In genomic region chr10:89301231-89301630, GRCh38 we compare ENCODE assay signal across 9 cellular contexts. TPM values are rescaled to one million over a fixed set of nuclear protein-coding genes. Genes with fewer than 3 reads are reported as not detected.
DNase-seq lines count a peak whose midpoint lies in the region; TF ChIP-seq lines count a peak whose summit lies in the region.
"Had no signal": no experiment of that assay in that cellular context is flagged by ENCODE, and none has a peak within 500 bp of the region (broad histone marks: within the 10 kb centered on the region; RNA-seq: fewer than 3 reads in every experiment).

No MANE protein-coding gene starts in this region.

- H3K4me1 Mint-ChIP-seq in activated CD4-positive, alpha-beta T cell treated with anti-CD3 and anti-CD28 coated beads, Interleukin-2, amount 10 ng/mL, durations not matched to agents 7 days and 5 days: peaks cover 46% of the 10 kb centered on the region

- 4% methylated on average over 2 of the region's 2 CpGs for WGBS in suprapubic skin

- POLR2A ChIA-PET in activated CD4-positive, alpha-beta T cell treated with anti-CD3 and anti-CD28 coated beads, Interleukin-2, amount 10 ng/mL, durations not matched to agents 7 days and 5 days (lab: Charles Lee): interaction anchor here (0.6 to 1.3 kb wide), 5 partner anchors 26 to 112 kb away, joined by 3 to 5 read pairs (median 5); partner anchors contain the start of genes IFIT1 and IFIT3

- H3K4me3 Mint-ChIP-seq in activated CD4-positive, alpha-beta T cell treated with anti-CD3 and anti-CD28 coated beads, Interleukin-2, amount 10 ng/mL, durations not matched to agents 7 days and 5 days: peak overlapping the region; percentile 95

- DNase-seq in activated CD4-positive, alpha-beta T cell treated with anti-CD3 and anti-CD28 coated beads, Interleukin-2, amount 10 ng/mL, durations not matched to agents 7 days and 5 days: no peak
- no peak for DNase-seq in activated CD4-positive, alpha-beta T cell treated with anti-CD3 and anti-CD28 coated beads for 1 hour
- DNase-seq in LNCaP clone FGC (ENCODE audit: low read depth): no peak
- DNase-seq in astrocyte of the cerebellum (ENCODE audit: low read depth): no peak
- DNase-seq in kidney glomerular epithelial cell (lab: John Stamatoyannopoulos, UW): peak; percentile 11
- DNase-seq in suprapubic skin (ENCODE audit: low spot score in 2 of 2): no peak
- no peak for DNase-seq in activated effector memory CD4-positive, alpha-beta T cell treated with Interleukin-2 at 50 U/mL for 16 hours
- DNase-seq in NCI-H345 (lab: John Stamatoyannopoulos, UW): no peak

- no peak for TF ChIP-seq EP300 in suprapubic skin (IDR thresholded peaks at IDR 0.05)

- H3K4me3 ChIP-seq in LNCaP clone FGC (ENCODE audit: low read depth, low read length): peak overlapping the region; percentile 48
- H3K4me3 ChIP-seq in astrocyte of the cerebellum (ENCODE audit: low read depth, low read length): peak overlapping the region; percentile 45
- peak overlapping the region; percentile 54 for H3K4me3 ChIP-seq in suprapubic skin
- H3K4me3 ChIP-seq: cardiac muscle cell had no signal

- peaks cover 38% of the 10 kb centered on the region for H3K36me3 Mint-ChIP-seq in activated CD4-positive, alpha-beta T cell treated with anti-CD3 and anti-CD28 coated beads, Interleukin-2, amount 10 ng/mL, durations not matched to agents 7 days and 5 days (ENCODE audit: low read depth)

- in situ Hi-C loops in astrocyte of the cerebellum (cut with HindIII; ENCODE audit: low sequenced_read_pairs): no loop called here

- H3K36me3 ChIP-seq in suprapubic skin: no peaks in the 10 kb centered on the region
- H3K36me3 ChIP-seq: cardiac muscle cell had no signal

- H3K27ac Mint-ChIP-seq in activated CD4-positive, alpha-beta T cell treated with anti-CD3 and anti-CD28 coated beads, Interleukin-2, amount 10 ng/mL, durations not matched to agents 7 days and 5 days: peak overlapping the region; percentile 97

- H3K9me3 ChIP-seq in suprapubic skin: no peaks in the 10 kb centered on the region

- TF ChIP-seq POLR2A in suprapubic skin (IDR thresholded peaks at IDR 0.05): no peak

- H3K27me3 Mint-ChIP-seq in activated CD4-positive, alpha-beta T cell treated with anti-CD3 and anti-CD28 coated beads, Interleukin-2, amount 10 ng/mL, durations not matched to agents 7 days and 5 days: peaks cover 2% of the 10 kb centered on the region

- peaks cover 40% of the 10 kb centered on the region for H3K4me1 ChIP-seq in suprapubic skin

- TF ChIP-seq CTCF in LNCaP clone FGC (IDR thresholded peaks at IDR 0.05; ENCODE audit: control insufficient read depth, extremely low read depth, insufficient read depth) (no peak), astrocyte of the cerebellum (IDR thresholded peaks at IDR 0.05; ENCODE audit: low read depth, low read length, missing control alignments) (no peak), suprapubic skin (IDR thresholded peaks at IDR 0.05) (no peak)

- no peaks in the 10 kb centered on the region for H3K27me3 ChIP-seq in suprapubic skin
- H3K27me3 ChIP-seq: cardiac muscle cell had no signal

- peaks cover 10% of the 10 kb centered on the region for H3K9me3 Mint-ChIP-seq in activated CD4-positive, alpha-beta T cell treated with anti-CD3 and anti-CD28 coated beads, Interleukin-2, amount 10 ng/mL, durations not matched to agents 7 days and 5 days

- peak overlapping the region; percentile 84 for H3K27ac ChIP-seq in suprapubic skin
- H3K27ac ChIP-seq: cardiac muscle cell had no signal

- CTCF ChIA-PET in activated CD4-positive, alpha-beta T cell treated with anti-CD3 and anti-CD28 coated beads, Interleukin-2, amount 10 ng/mL, durations not matched to agents 7 days and 5 days (lab: Charles Lee): interaction anchor here (1.4 kb wide), 1 partner anchor 103 kb away, joined by 3 read pairs; no protein-coding TSS in a partner anchor

RNA-seq across cellular contexts. Expression of gene IFIT2, which starts 0.6 kb away (rescaled TPM):
- 10 to 100 TPM in 1 of 2 experiments, 1 to 10 TPM in 1; 9.9 to 10.2 TPM for total RNA-seq in activated CD4-positive, alpha-beta T cell treated with anti-CD3 and anti-CD28 coated beads, Interleukin-2, amount 10 ng/mL, durations not matched to agents 7 days and 5 days
- total RNA-seq in suprapubic skin: 1 to 10 TPM in 3 of 4 donors, under 1 TPM in 1; 0.49 to 2.6 (median 1.4) TPM
- total RNA-seq: cardiac muscle cell had no signal

RNA-seq across cellular contexts. Expression of gene IFIT3, which starts 26.6 kb away (rescaled TPM):
- total RNA-seq in activated CD4-positive, alpha-beta T cell treated with anti-CD3 and anti-CD28 coated beads, Interleukin-2, amount 10 ng/mL, durations not matched to agents 7 days and 5 days: 10 to 100 TPM; 51.1 to 55.4 TPM
- total RNA-seq in suprapubic skin: 1 to 10 TPM; 1.5 to 4.9 (median 2.1) TPM

RNA-seq across cellular contexts. Expression of gene LIPA, which starts 49.7 kb away (rescaled TPM):
- 10 to 100 TPM; 32.6 to 34.3 TPM for total RNA-seq in activated CD4-positive, alpha-beta T cell treated with anti-CD3 and anti-CD28 coated beads, Interleukin-2, amount 10 ng/mL, durations not matched to agents 7 days and 5 days
- 10 to 100 TPM; 15.6 to 21.2 (median 18.8) TPM for total RNA-seq in suprapubic skin

Comparison
In these comparisons a context has a peak if more than half of its experiments do, and no peak if none do; other contexts are left out.
1. RNA of gene IFIT3, which starts 26.6 kb away (total RNA-seq): 51.1 to 55.4 TPM in activated CD4-positive, alpha-beta T cell treated with anti-CD3 and anti-CD28 coated beads, Interleukin-2, amount 10 ng/mL, durations not matched to agents 7 days and 5 days; 1.5 to 4.9 TPM in suprapubic skin; every median in the first group is over 4 times any median in the second.
2. Peak in every context shown above with its lines, with median percentiles within 50 percentile points of each other: H3K4me3 ChIP-seq.